Comparison of ENCODE assay signal across 15 cellular contexts in the genomic region with DNA sequence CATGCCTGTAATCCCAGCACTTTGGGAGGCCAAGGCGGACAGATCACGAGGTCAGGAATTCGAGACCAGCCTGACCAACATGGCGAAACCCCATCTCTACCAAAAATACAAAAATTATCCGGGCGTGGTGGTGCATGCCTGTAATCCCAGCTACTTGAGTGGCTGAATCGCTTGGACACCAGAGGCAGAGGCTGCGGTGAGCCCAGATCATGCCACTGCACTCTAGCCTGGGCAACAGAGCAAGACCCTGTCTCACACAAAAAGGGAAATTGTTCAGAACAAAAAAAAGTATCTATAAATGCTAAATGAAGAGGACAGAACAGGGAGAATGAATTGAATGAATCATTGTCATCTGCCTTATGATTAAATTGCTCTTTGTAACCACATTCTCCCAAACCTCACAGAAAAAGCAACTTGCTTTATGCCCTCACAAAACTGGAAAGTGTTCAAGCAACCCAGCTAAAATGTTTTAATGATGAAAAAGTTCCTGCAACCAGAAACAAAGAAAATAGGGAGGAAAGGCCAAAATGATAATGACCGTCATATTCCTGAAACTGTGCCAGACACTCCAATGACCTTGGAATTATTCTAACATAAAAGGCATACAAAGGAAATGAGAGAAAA.
DNase-seq lines count a peak whose midpoint lies in the region; ATAC-seq and TF ChIP-seq lines count a peak whose summit lies in the region.
"Had no signal": no experiment of that assay in that cellular context is flagged by ENCODE, and none has a peak within 500 bp of the region (broad histone marks: within the 10 kb centered on the region; RNA-seq: fewer than 3 reads in every experiment).

No MANE protein-coding gene starts in this region.

- H3K18ac ChIP-seq in H9 (ENCODE audit: insufficient read length, low read depth, low read length), result no peak overlapping the region

- no peak overlapping the region for H2BK20ac ChIP-seq in H9 (ENCODE audit: low read depth, low read length, poor library complexity, severe bottlenecking)

- WGBS in H9 (ENCODE audit: extremely low coverage, insufficient read length, low lambda C conversion rate), result no CpG with 5 or more reads among the region's 9 CpGs

- no peak overlapping the region for H3K14ac ChIP-seq in H9 (ENCODE audit: insufficient read depth, low read length)

- H3K23ac ChIP-seq in H9 (ENCODE audit: insufficient read length, low read depth, low read length), result no peak overlapping the region

- peak overlapping the region; percentile 78 for H3K27ac Mint-ChIP-seq in CD4-positive, alpha-beta T cell
- H3K27ac Mint-ChIP-seq in H9, result peak overlapping the region in 2 of 3 experiments; percentile 9 to 29; a peak in 1 of 7 replicates
- H3K27ac Mint-ChIP-seq in stimulated activated effector memory CD8-positive, alpha-beta T cell treated with anti-CD3 and anti-CD28 coated beads, Interleukin-12 subunit alpha, Interleukin-12 subunit beta, amount 100 ng/mL, for 72 hours, result no peak overlapping the region
- H3K27ac Mint-ChIP-seq: activated CD4-positive, alpha-beta memory T cell treated with anti-CD3 and anti-CD28 coated beads for 36 hours; activated T-helper 2 cell treated with anti-CD3 and anti-CD28 coated beads, Interferon-gamma antibody, Interleukin-2, Interleukin-4, amounts not matched to agents 10 μg/mL and 5 μg/mL and 100 μg/mL, durations not matched to agents 14 hours and 24 hours and 36 hours had no signal

- no peak overlapping the region for H3K56ac ChIP-seq in H9 (ENCODE audit: insufficient read length, low read depth, low read length)

- no peaks in the 10 kb centered on the region for H3K9me3 ChIP-seq in CD4-positive, alpha-beta T cell (ENCODE audit: control insufficient read depth, low read length)
- no peaks in the 10 kb centered on the region for H3K9me3 ChIP-seq in H9 (ENCODE audit: control insufficient read depth, low read depth, low read length)
- H3K9me3 ChIP-seq: gastrocnemius medialis, right atrium auricular region had no signal

- no peak overlapping the region for H2BK15ac ChIP-seq in H9 (ENCODE audit: low read depth, low read length)

- no peak overlapping the region for H3K4me3 Mint-ChIP-seq in CD4-positive, alpha-beta T cell
- no peak overlapping the region for H3K4me3 Mint-ChIP-seq in H9
- H3K4me3 Mint-ChIP-seq in stimulated activated effector memory CD8-positive, alpha-beta T cell treated with anti-CD3 and anti-CD28 coated beads, Interleukin-12 subunit alpha, Interleukin-12 subunit beta, amount 100 ng/mL, for 72 hours, result no peak overlapping the region
- H3K4me3 Mint-ChIP-seq: activated CD4-positive, alpha-beta memory T cell treated with anti-CD3 and anti-CD28 coated beads for 36 hours had no signal

- no peak overlapping the region for H2BK12ac ChIP-seq in H9 (ENCODE audit: insufficient read length, low read depth, low read length)

- H3K4me1 ChIP-seq in H9 (ENCODE audit: insufficient read depth, low read length), result no peaks in the 10 kb centered on the region
- H3K4me1 ChIP-seq: gastrocnemius medialis, right atrium auricular region had no signal

- H3K27me3 ChIP-seq in CD4-positive, alpha-beta T cell (ENCODE audit: control insufficient read depth, insufficient read depth, low read length), result no peaks in the 10 kb centered on the region
- no peaks in the 10 kb centered on the region for H3K27me3 ChIP-seq in H9 (ENCODE audit: insufficient read depth, low read length)
- H3K27me3 ChIP-seq: gastrocnemius medialis, right atrium auricular region had no signal

- no peak overlapping the region for H3T11ph ChIP-seq in H9 (ENCODE audit: low read length)

- POLR2A ChIA-PET in CD4-positive, alpha-beta T cell (lab: Charles Lee), result interaction anchor here (1.5 to 3.4 kb wide), 3 partner anchors 8 to 33 kb away, joined by 3 to 12 read pairs (median 8); no protein-coding TSS in a partner anchor

- CTCF ChIA-PET in CD4-positive, alpha-beta T cell (lab: Charles Lee), result no interaction called here

- no peak overlapping the region for H2BK120ac ChIP-seq in H9 (ENCODE audit: low read depth, low read length, poor library complexity, severe bottlenecking)

- no peak for DNase-seq in CD4-positive, alpha-beta T cell
- no peak for DNase-seq in H9
- peak; percentile 43 to 80 for DNase-seq in dermis microvascular lymphatic vessel endothelial cell (ENCODE audit: low read depth in 2 of 2)
- no peak for DNase-seq in omental fat pad (ENCODE audit: low spot score)
- DNase-seq in stimulated activated effector memory CD8-positive, alpha-beta T cell treated with anti-CD3 and anti-CD28 coated beads, Interleukin-12 subunit alpha, Interleukin-12 subunit beta, amount 100 ng/mL, for 72 hours (ENCODE audit: low spot score in 2 of 2), result no peak
- DNase-seq in islet precursor cell, result no peak
- DNase-seq: activated CD4-positive, alpha-beta memory T cell treated with anti-CD3 and anti-CD28 coated beads for 36 hours; gastrocnemius medialis; NCI-H1930; stimulated activated naive CD8-positive, alpha-beta T cell treated with anti-CD3 and anti-CD28 coated beads, Interleukin-15, Interleukin-2, amounts not matched to agents 100 U/mL and 50 U/mL, for 24 hours had no signal

- no peaks in the 10 kb centered on the region for H3K23me2 ChIP-seq in H9 (ENCODE audit: insufficient read length, low read depth, low read length, poor library complexity, severe bottlenecking)

- no peak for TF ChIP-seq CTCF in CD4-positive, alpha-beta T cell (IDR thresholded peaks at IDR 0.05)
- TF ChIP-seq CTCF in H9 (conservative IDR thresholded peaks at IDR 0.05) (no peak), omental fat pad (IDR thresholded peaks at IDR 0.05) (no peak)

- no peaks in the 10 kb centered on the region for H3K27me3 Mint-ChIP-seq in CD4-positive, alpha-beta T cell
- no peaks in the 10 kb centered on the region for H3K27me3 Mint-ChIP-seq in H9 (ENCODE audit: low read depth)
- H3K27me3 Mint-ChIP-seq: activated CD4-positive, alpha-beta memory T cell treated with anti-CD3 and anti-CD28 coated beads for 36 hours had no signal

- no peak overlapping the region for H2AFZ ChIP-seq in H9 (ENCODE audit: low read length)

- H3K4me1 Mint-ChIP-seq in CD4-positive, alpha-beta T cell (ENCODE audit: low read depth), result peaks cover 48% of the 10 kb centered on the region
- H3K4me1 Mint-ChIP-seq in H9, result peaks cover 18 to 20% of the 10 kb centered on the region in 2 experiments
- H3K4me1 Mint-ChIP-seq in stimulated activated effector memory CD8-positive, alpha-beta T cell treated with anti-CD3 and anti-CD28 coated beads, Interleukin-12 subunit alpha, Interleukin-12 subunit beta, amount 100 ng/mL, for 72 hours, result peaks cover 12% of the 10 kb centered on the region

- no peak overlapping the region for H3K27ac ChIP-seq in CD4-positive, alpha-beta T cell (ENCODE audit: low read depth, low read length)
- no peak overlapping the region for H3K27ac ChIP-seq in H9 (ENCODE audit: insufficient read length, low read depth, low read length)
- H3K27ac ChIP-seq: gastrocnemius medialis, right atrium auricular region had no signal

- peaks cover 94% of the 10 kb centered on the region for H3K36me3 Mint-ChIP-seq in CD4-positive, alpha-beta T cell (ENCODE audit: low read depth)
- H3K36me3 Mint-ChIP-seq in H9 (ENCODE audit: insufficient read depth in 1 of 3, low read depth in 3 of 3), result peaks cover 16 to 61% (median 34%) of the 10 kb centered on the region in 3 experiments; a peak in 6 of 7 replicates
- peaks cover 58% of the 10 kb centered on the region for H3K36me3 Mint-ChIP-seq in stimulated activated effector memory CD8-positive, alpha-beta T cell treated with anti-CD3 and anti-CD28 coated beads, Interleukin-12 subunit alpha, Interleukin-12 subunit beta, amount 100 ng/mL, for 72 hours

- no peak overlapping the region for H3K9ac ChIP-seq in H9 (ENCODE audit: extremely low read depth, insufficient read length, low read length)

- H4K8ac ChIP-seq in H9 (replicated peaks; ENCODE audit: insufficient read length, low read depth, low read length), result no peak overlapping the region

- ATAC-seq in CD4-positive, alpha-beta T cell (ENCODE audit: poor library complexity), result no peak
- ATAC-seq in omental fat pad (ENCODE audit: low FRiP score), result peak; percentile 6
- no peak for ATAC-seq in stimulated activated effector memory CD8-positive, alpha-beta T cell treated with anti-CD3 and anti-CD28 coated beads, Interleukin-12 subunit alpha, Interleukin-12 subunit beta, amount 100 ng/mL, for 72 hours
- no peak for ATAC-seq in GM21526 (IDR thresholded peaks at IDR 0.05; ENCODE audit: low FRiP score, unreplicated experiment)
- ATAC-seq: gastrocnemius medialis; HCT116; K562; stimulated activated naive CD8-positive, alpha-beta T cell treated with anti-CD3 and anti-CD28 coated beads, Interleukin-15, Interleukin-2, amounts not matched to agents 100 U/mL and 50 U/mL, for 24 hours had no signal

- no peak overlapping the region for H2BK5ac ChIP-seq in H9 (ENCODE audit: insufficient read length, low read length)

- H3K4me2 ChIP-seq in H9 (ENCODE audit: insufficient read depth, insufficient read length, low read length), result no peak overlapping the region

- H4K91ac ChIP-seq in H9 (ENCODE audit: insufficient read length, low read depth, low read length), result no peak overlapping the region

- H4K5ac ChIP-seq in H9 (ENCODE audit: insufficient read length, low read depth, low read length), result no peak overlapping the region

- H3K79me1 ChIP-seq in H9 (ENCODE audit: insufficient read depth, low read depth, low read length, poor library complexity, severe bottlenecking), result no peaks in the 10 kb centered on the region

- no peak overlapping the region for H2AK5ac ChIP-seq in H9 (ENCODE audit: insufficient read length, low read length)

- H3K79me2 ChIP-seq in H9 (ENCODE audit: insufficient read depth, low read length), result no peaks in the 10 kb centered on the region

- H3K9me3 Mint-ChIP-seq in CD4-positive, alpha-beta T cell, result no peaks in the 10 kb centered on the region
- H3K9me3 Mint-ChIP-seq in H9, result no peaks in the 10 kb centered on the region
- H3K9me3 Mint-ChIP-seq in stimulated activated effector memory CD8-positive, alpha-beta T cell treated with anti-CD3 and anti-CD28 coated beads, Interleukin-12 subunit alpha, Interleukin-12 subunit beta, amount 100 ng/mL, for 72 hours, result no peaks in the 10 kb centered on the region
- H3K9me3 Mint-ChIP-seq: activated CD4-positive, alpha-beta memory T cell treated with anti-CD3 and anti-CD28 coated beads for 36 hours; activated T-helper 2 cell treated with anti-CD3 and anti-CD28 coated beads, Interferon-gamma antibody, Interleukin-2, Interleukin-4, amounts not matched to agents 10 μg/mL and 5 μg/mL and 100 μg/mL, durations not matched to agents 14 hours and 24 hours and 36 hours had no signal

- H4K20me1 ChIP-seq in H9 (ENCODE audit: control insufficient read depth, insufficient read depth, insufficient read length), result no peaks in the 10 kb centered on the region

- H3K4ac ChIP-seq in H9 (ENCODE audit: low read depth, low read length), result no peak overlapping the region

- intact Hi-C loops in CD4-positive, alpha-beta T cell (cut with DNase I, micrococcal nuclease), result no loop called here

Comparison
In these comparisons a context has a peak if more than half of its experiments do, and no peak if none do; other contexts are left out.
1. DNase-seq: peak in dermis microvascular lymphatic vessel endothelial cell (2 of 2); none in CD4-positive, alpha-beta T cell (0 of 10), H9 (single experiment), omental fat pad (single experiment), stimulated activated effector memory CD8-positive, alpha-beta T cell treated with anti-CD3 and anti-CD28 coated beads, Interleukin-12 subunit alpha, Interleukin-12 subunit beta, amount 100 ng/mL, for 72 hours (0 of 2) and islet precursor cell (single experiment).